In genomic region chr6:30981942-30982772, GRCh38 we compare ENCODE assay signal across 1 cellular context.
TF ChIP-seq lines count a peak whose summit lies in the region.

No MANE protein-coding gene starts in this region.

TF ChIP-seq in Ishikawa, 13 proteins besides CTCF, POLR2A, EP300 and RAD21 (continued from another document):
- TF ChIP-seq FOXM1 (IDR thresholded peaks at IDR 0.05; ENCODE audit: borderline replicate concordance, low read depth): no peak
